8 cellular contexts compared by ENCODE assay signal in genomic region chr14:92916201-92916600, GRCh38. TPM values are rescaled to one million over a fixed set of nuclear protein-coding genes. Genes with fewer than 3 reads are reported as not detected.
"Had no signal": no experiment of that assay in that cellular context is flagged by ENCODE, and none has a peak within 500 bp of the region (broad histone marks: within the 10 kb centered on the region; RNA-seq: fewer than 3 reads in every experiment).

No MANE protein-coding gene starts in this region.

- H2AFZ ChIP-seq: GM23248 had no signal

- DNase-seq: GM23248, GOT3, H9, HCEC 1CT, IMR-90 had no signal

- H3K4me3 ChIP-seq: GM23248, K562 had no signal

- H3K27ac ChIP-seq: GM23248 had no signal

RNA-seq across cellular contexts. Expression of gene CHGA, which starts 6.7 kb away (rescaled TPM):
- total RNA-seq: GM23248, H4, HT-29, IMR-90, K562 had no signal
